In the genomic region with DNA sequence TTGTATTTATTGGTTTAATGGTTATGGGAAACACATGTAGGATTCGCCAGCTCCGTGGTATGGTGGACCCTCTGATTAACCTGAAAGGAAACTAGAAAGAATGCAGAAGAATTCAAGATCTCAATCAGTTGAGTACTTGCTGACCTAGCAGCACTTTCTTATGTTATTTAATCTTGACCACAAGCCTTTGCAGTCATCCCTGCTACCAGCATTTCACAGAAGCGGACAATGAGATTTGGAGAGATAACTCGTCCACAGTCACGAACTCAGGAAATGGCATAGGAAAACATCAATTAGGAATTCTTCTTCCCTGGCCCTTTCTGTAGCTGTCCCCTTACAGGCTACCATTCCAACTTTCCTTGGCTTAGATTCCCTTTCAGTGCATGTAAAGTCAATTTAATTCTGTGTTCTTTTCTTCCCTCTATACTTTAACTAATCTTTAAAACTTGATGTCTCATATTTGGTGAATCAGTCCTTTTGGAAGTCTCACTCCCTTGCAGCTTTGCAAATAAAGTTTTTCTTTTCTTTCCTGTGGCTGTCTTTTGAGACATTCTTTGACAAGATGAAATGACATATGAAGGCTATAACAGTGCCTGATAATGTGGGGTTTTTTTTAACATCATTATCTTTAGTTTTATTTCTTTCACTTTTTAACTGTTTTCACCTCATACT, we compare ENCODE assay signal across 10 cellular contexts. TPM values are rescaled to one million over a fixed set of nuclear protein-coding genes. Genes with fewer than 3 reads are reported as not detected.
DNase-seq lines count a peak whose midpoint lies in the region; ATAC-seq, FAIRE-seq and TF ChIP-seq lines count a peak whose summit lies in the region.
"Had no signal": no experiment of that assay in that cellular context is flagged by ENCODE, and none has a peak within 500 bp of the region (broad histone marks: within the 10 kb centered on the region; RNA-seq: fewer than 3 reads in every experiment).

No MANE protein-coding gene starts in this region.

- H3K4me1 ChIP-seq in hepatocyte (ENCODE audit: insufficient read depth): peaks cover 34% of the 10 kb centered on the region
- peaks cover 28% of the 10 kb centered on the region for H3K4me1 ChIP-seq in testis

- H3K27ac ChIP-seq in WERI-Rb-1: peak overlapping the region; percentile 28; the same call in 1 of the 2 replicates
- peak overlapping the region; percentile 91 for H3K27ac ChIP-seq in hepatocyte
- peak overlapping the region; percentile 5 to 50 for H3K27ac ChIP-seq in testis

- no peak for ATAC-seq in activated CD4-positive, CD25-positive, alpha-beta regulatory T cell treated with anti-CD3 and anti-CD28 coated beads, Interleukin-2, amount 50 U/mL, for 24 hours

- peaks cover 26% of the 10 kb centered on the region for H3K79me2 ChIP-seq in hepatocyte

- H3K4me2 ChIP-seq in hepatocyte: peak overlapping the region; percentile 73

- H4K20me1 ChIP-seq in hepatocyte (ENCODE audit: insufficient read depth, poor library complexity, severe bottlenecking): peaks cover 5% of the 10 kb centered on the region

- no peak for TF ChIP-seq POLR2A in testis (IDR thresholded peaks at IDR 0.05)

- H3K36me3 ChIP-seq in WERI-Rb-1: peaks cover 3% of the 10 kb centered on the region; the same call in 1 of the 2 replicates
- H3K36me3 ChIP-seq in hepatocyte (replicated peaks; ENCODE audit: insufficient read depth, low read depth): no peaks in the 10 kb centered on the region
- H3K36me3 ChIP-seq in testis (ENCODE audit: low read depth, missing control alignments): no peaks in the 10 kb centered on the region

- DNase-seq in DMS 273 (lab: John Stamatoyannopoulos, UW; ENCODE audit: unreplicated experiment) (peak; percentile 34), DMS 273 treated with DMSO at 0.1 percent for 48 hours (lab: John Stamatoyannopoulos, UW) (no peak), WERI-Rb-1 (no peak), hepatocyte (ENCODE audit: low spot score) (no peak), testis (no peak), NCI-H226 (no peak), D721Med (ENCODE audit: insufficient read length, low spot score) (no peak)
- DNase-seq: 8988T, NCI-H1105 had no signal

- intact Hi-C loops in testis (cut with DNase I; ENCODE audit: low total_unique reads): no loop called here

- H3K4me3 ChIP-seq in WERI-Rb-1 (ENCODE audit: low read depth, low read length): no peak overlapping the region
- H3K4me3 ChIP-seq in hepatocyte: no peak overlapping the region
- no peak overlapping the region for H3K4me3 ChIP-seq in testis

- no peak for TF ChIP-seq CTCF in WERI-Rb-1 (IDR thresholded peaks at IDR 0.05; ENCODE audit: low read depth, low read length)
- TF ChIP-seq CTCF in hepatocyte (IDR thresholded peaks at IDR 0.05; ENCODE audit: poor library complexity): no peak
- TF ChIP-seq CTCF in testis (IDR thresholded peaks at IDR 0.05): no peak
- TF ChIP-seq CTCF in D721Med (IDR thresholded peaks at IDR 0.05; ENCODE audit: insufficient read depth, missing control alignments): no peak

- H2AFZ ChIP-seq in hepatocyte: peak overlapping the region; percentile 90

- no peaks in the 10 kb centered on the region for H3K9me3 ChIP-seq in WERI-Rb-1 (ENCODE audit: severe bottlenecking)
- no peaks in the 10 kb centered on the region for H3K9me3 ChIP-seq in hepatocyte (ENCODE audit: low read depth)
- no peaks in the 10 kb centered on the region for H3K9me3 ChIP-seq in testis

- no peak for FAIRE-seq in D721Med (lab: Jason Lieb, UNC)

- H3K27me3 ChIP-seq in WERI-Rb-1 (ENCODE audit: insufficient read depth, low read depth, severe bottlenecking): no peaks in the 10 kb centered on the region
- H3K27me3 ChIP-seq in hepatocyte: no peaks in the 10 kb centered on the region
- no peaks in the 10 kb centered on the region for H3K27me3 ChIP-seq in testis

- no peaks in the 10 kb centered on the region for H3K9me2 ChIP-seq in hepatocyte (replicated peaks; ENCODE audit: insufficient read depth)

- 16% methylated on average over 5 of the region's 5 CpGs for WGBS in hepatocyte (ENCODE audit: low lambda C conversion rate, missing lambda C conversion rate)
- 15 to 19% methylated on average over 5 of the region's 5 CpGs for WGBS in testis, 2 donors

RNA-seq across cellular contexts. Expression of a gene that starts 1.3 kb away (rescaled TPM):
- total RNA-seq in hepatocyte (62.9 and 64.9 TPM in 2 replicates), testis (10 to 100 TPM in 1 of 2 donors, 1 to 10 TPM in 1; 8.9 to 16.7 TPM)
- polyA plus RNA-seq in hepatocyte (26.4 and 31.3 TPM in 2 replicates), testis (ENCODE audit: insufficient read depth, low read depth, low replicate concordance) (11.1 TPM)

Comparison
In these comparisons a context has a peak if more than half of its experiments do, and no peak if none do; other contexts are left out.
1. H3K27ac ChIP-seq: peak in every context shown above with its lines; median percentile 91 in hepatocyte; 28 in WERI-Rb-1; 28 in testis.